ENCODE assay signal across 8 cellular contexts in the genomic region with DNA sequence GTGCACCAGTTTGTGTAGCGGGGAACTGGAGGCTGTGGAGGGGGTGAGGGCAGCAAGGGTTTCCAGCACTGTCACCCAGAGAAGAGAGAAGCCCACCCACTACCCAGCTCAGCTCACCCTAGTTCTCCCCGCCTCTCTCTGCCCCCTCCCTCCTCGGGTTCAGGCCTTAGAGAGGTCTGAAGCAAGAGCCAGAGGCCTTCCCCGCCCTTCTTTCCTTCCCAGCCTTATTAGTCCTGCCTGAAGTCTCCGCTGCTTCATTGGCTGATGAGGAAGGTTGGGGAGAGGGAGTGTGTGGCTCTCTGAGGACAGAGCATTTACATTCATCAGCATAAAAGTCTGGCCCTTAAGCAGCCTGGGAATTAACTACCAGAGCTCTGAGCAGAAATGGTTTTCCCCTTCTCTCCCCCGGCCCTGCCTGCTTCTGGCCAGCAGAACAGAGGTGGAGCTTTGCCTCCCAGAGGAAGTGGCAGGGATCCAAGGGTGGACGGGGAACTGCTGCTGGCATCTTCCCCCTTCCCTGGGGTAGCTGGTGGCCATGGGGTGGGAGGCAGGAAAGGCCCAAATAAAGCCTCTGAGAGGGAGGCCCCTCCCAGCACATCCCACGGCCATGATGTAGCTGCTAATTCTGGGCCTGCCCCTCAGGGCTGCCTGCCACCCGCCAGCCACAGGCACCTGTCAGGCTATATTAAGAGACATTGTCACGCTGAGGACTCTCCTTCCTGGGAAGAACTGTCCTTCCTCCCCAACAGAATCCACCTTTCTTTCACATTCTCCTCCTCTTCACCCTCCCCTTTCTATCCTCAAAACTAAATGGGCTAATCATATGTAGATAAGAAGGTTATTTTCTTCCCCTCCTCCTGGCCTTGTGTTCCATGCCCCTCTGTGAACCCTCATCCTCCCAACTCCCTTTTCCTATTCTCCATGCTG. TPM values are rescaled to one million over a fixed set of nuclear protein-coding genes. Genes with fewer than 3 reads are reported as not detected.
DNase-seq lines count a peak whose midpoint lies in the region; ATAC-seq and TF ChIP-seq lines count a peak whose summit lies in the region.

No MANE protein-coding gene starts in this region.

- peak in 1 of 2 donors; percentile 42 for TF ChIP-seq EP300 in tibial nerve (IDR thresholded peaks at IDR 0.05)

- peaks cover 12% of the 10 kb centered on the region for H3K4me1 Mint-ChIP-seq in CD4-positive, alpha-beta T cell (ENCODE audit: low read depth)

- no peak for TF ChIP-seq POLR2A in lower leg skin (IDR thresholded peaks at IDR 0.05)
- TF ChIP-seq POLR2A in tibial nerve (IDR thresholded peaks at IDR 0.05), result peak in 1 of 2 donors; percentile 20

- DNase-seq in AG08395 (ENCODE audit: low spot score), result peak; percentile 15
- DNase-seq in cerebellar nuclear complex (lab: John Stamatoyannopoulos, UW), result peak; percentile 35 to 47
- peak; percentile 43 to 91 for DNase-seq in lower leg skin (ENCODE audit: low spot score in 2 of 2)
- DNase-seq in tibial nerve (ENCODE audit: low spot score in 2 of 2), result peak; percentile 35 to 47
- DNase-seq in CD4-positive, alpha-beta T cell, result no peak
- DNase-seq in 8988T, result no peak
- no peak for DNase-seq in HEK293T (ENCODE audit: extremely low spot score)

- no peak for ATAC-seq in CD4-positive, alpha-beta T cell (ENCODE audit: poor library complexity)

- H3K4me3 Mint-ChIP-seq in CD4-positive, alpha-beta T cell, result no peak overlapping the region

- H3K36me3 Mint-ChIP-seq in CD4-positive, alpha-beta T cell (ENCODE audit: low read depth), result no peaks in the 10 kb centered on the region

- H3K9me3 ChIP-seq in HUES48 (ENCODE audit: control insufficient read depth, insufficient read depth, low read length) (no peaks in the 10 kb centered on the region), tibial nerve (no peaks in the 10 kb centered on the region)
- H3K9me3 ChIP-seq in CD4-positive, alpha-beta T cell (ENCODE audit: control insufficient read depth, low read length), result no peaks in the 10 kb centered on the region

- H3K36me3 ChIP-seq in HUES48 (ENCODE audit: control insufficient read depth, insufficient read depth, low read length), result peaks cover 48% of the 10 kb centered on the region
- peaks cover 0 to 30% (median 0%) of the 10 kb centered on the region in 3 donors for H3K36me3 ChIP-seq in tibial nerve

- TF ChIP-seq CTCF in lower leg skin (IDR thresholded peaks at IDR 0.05) (no peak), tibial nerve (IDR thresholded peaks at IDR 0.05) (no peak)
- no peak for TF ChIP-seq CTCF in CD4-positive, alpha-beta T cell (IDR thresholded peaks at IDR 0.05)

- CTCF ChIA-PET in CD4-positive, alpha-beta T cell (lab: Charles Lee), result interaction anchor here (1.0 to 1.5 kb wide), 2 partner anchors 8 to 94 kb away, joined by 4 to 7 read pairs; no protein-coding TSS in a partner anchor
- CTCF ChIA-PET in HEK293T (lab: Yijun Ruan, JAX), result interaction anchor here (0.9 to 1.7 kb wide), 7 partner anchors 9 to 291 kb away, joined by 3 to 7 read pairs (median 3); no protein-coding TSS in a partner anchor

- no peak overlapping the region for H3K27ac Mint-ChIP-seq in CD4-positive, alpha-beta T cell

- H3K4me3 ChIP-seq in HUES48 (ENCODE audit: low read depth, low read length), result no peak overlapping the region
- no peak overlapping the region for H3K4me3 ChIP-seq in lower leg skin (ENCODE audit: low read depth, poor library complexity, severe bottlenecking)
- peak overlapping the region in 1 of 4 donors; percentile 7 for H3K4me3 ChIP-seq in tibial nerve

- H3K4me1 ChIP-seq in HUES48 (ENCODE audit: control insufficient read depth, insufficient read depth, low read length), result peaks cover 48% of the 10 kb centered on the region
- H3K4me1 ChIP-seq in tibial nerve, result peaks cover 0 to 59% (median 46%) of the 10 kb centered on the region in 4 donors

- H3K27me3 ChIP-seq in HUES48 (ENCODE audit: control insufficient read depth, insufficient read depth, low read length) (no peaks in the 10 kb centered on the region), tibial nerve (no peaks in the 10 kb centered on the region)
- H3K27me3 ChIP-seq in CD4-positive, alpha-beta T cell (ENCODE audit: control insufficient read depth, insufficient read depth, low read length), result no peaks in the 10 kb centered on the region

- H3K9ac ChIP-seq in HUES48 (ENCODE audit: low read depth, low read length), result peak overlapping the region; percentile 14; the same call in 1 of the 2 replicates

- POLR2A ChIA-PET in CD4-positive, alpha-beta T cell (lab: Charles Lee), result no interaction called here
- POLR2A ChIA-PET in HEK293T (lab: Yijun Ruan, JAX), result interaction anchor here (1.6 kb wide), 2 partner anchors 78 to 94 kb away, joined by 5 to 6 read pairs; partner anchors contain the start of gene VCP

- intact Hi-C loops in lower leg skin (cut with DNase I; ENCODE audit: low total_unique reads), result no loop called here
- intact Hi-C loops in CD4-positive, alpha-beta T cell (cut with DNase I, micrococcal nuclease), result loop anchor here in 1 of 2 experiments (5.0 kb wide), 2 partner anchors 536 to 819 kb away; partner anchors contain the start of genes DNAI1, FAM219A and SPAG8

- H3K27ac ChIP-seq in HUES48 (ENCODE audit: low read depth, low read length) (peak overlapping the region; percentile 98), tibial nerve (peak overlapping the region; percentile 60 to 98 (median 84))
- H3K27ac ChIP-seq in CD4-positive, alpha-beta T cell (ENCODE audit: low read depth, low read length), result no peak overlapping the region

- no peaks in the 10 kb centered on the region for H3K27me3 Mint-ChIP-seq in CD4-positive, alpha-beta T cell

- H3K9me3 Mint-ChIP-seq in CD4-positive, alpha-beta T cell, result no peaks in the 10 kb centered on the region

- 37 to 38% methylated on average over 10 of the region's 10 CpGs for WGBS in lower leg skin, 2 donors
- WGBS in tibial nerve, 2 donors, result 25 to 26% methylated on average over 8 to 10 of the region's 10 CpGs

TF ChIP-seq in HEK293T, 16 proteins besides CTCF, POLR2A, EP300 and RAD21:
- TF ChIP-seq FOXK2 (IDR thresholded peaks at IDR 0.05), result no peak
- TF ChIP-seq SUZ12 (IDR thresholded peaks at IDR 0.05), result no peak
- TF ChIP-seq LEF1 (IDR thresholded peaks at IDR 0.05; ENCODE audit: borderline replicate concordance), result no peak
- TF ChIP-seq HDGF (IDR thresholded peaks at IDR 0.05; ENCODE audit: borderline replicate concordance), result no peak
- no peak for TF ChIP-seq FOXA1 (IDR thresholded peaks at IDR 0.05)
- TF ChIP-seq NFRKB (IDR thresholded peaks at IDR 0.05), result no peak
- no peak for TF ChIP-seq L3MBTL2 (conservative IDR thresholded peaks at IDR 0.05)
- TF ChIP-seq ARNT (IDR thresholded peaks at IDR 0.05), result no peak
- no peak for TF ChIP-seq FOXM1 (IDR thresholded peaks at IDR 0.05; ENCODE audit: borderline replicate concordance)
- no peak for TF ChIP-seq SP1 (IDR thresholded peaks at IDR 0.05)
- no peak for TF ChIP-seq ELF4 (IDR thresholded peaks at IDR 0.05)
- TF ChIP-seq PKNOX1 (IDR thresholded peaks at IDR 0.05), result no peak
- no peak for TF ChIP-seq TARDBP (IDR thresholded peaks at IDR 0.05)
- TF ChIP-seq CTBP1 (IDR thresholded peaks at IDR 0.05; ENCODE audit: borderline replicate concordance), result no peak
- no peak for TF ChIP-seq ZNF384 (IDR thresholded peaks at IDR 0.05)
- TF ChIP-seq BHLHE40 (IDR thresholded peaks at IDR 0.05; ENCODE audit: borderline replicate concordance), result no peak

RNA-seq across cellular contexts. Expression of gene DNAJB5, which starts 4.2 kb away (rescaled TPM):
- total RNA-seq in lower leg skin (1 to 10 TPM; 1.1 to 3.7 (median 1.9) TPM), tibial nerve (10 to 100 TPM in 1 of 4 donors, 1 to 10 TPM in 3; 4.5 to 11.2 (median 9.0) TPM)
- 1 to 10 TPM; 2.7 to 2.8 TPM for total RNA-seq in CD4-positive, alpha-beta T cell

RNA-seq across cellular contexts. Expression of gene PHF24, which starts 35.7 kb away (rescaled TPM):
- total RNA-seq in lower leg skin (1 to 10 TPM in 2 of 4 donors, under 1 TPM in 2; 0.44 to 2.7 (median 1.5) TPM), tibial nerve (1 to 10 TPM in 1 of 4 donors, under 1 TPM in 3; 0.21 to 1.2 (median 0.63) TPM)
- total RNA-seq in CD4-positive, alpha-beta T cell, result not detected

Comparison
In these comparisons a context has a peak if more than half of its experiments do, and no peak if none do; other contexts are left out.
1. DNase-seq: peak in AG08395 (single experiment), cerebellar nuclear complex (2 of 2), lower leg skin (2 of 2) and tibial nerve (2 of 2); none in CD4-positive, alpha-beta T cell (0 of 10), 8988T (single experiment) and HEK293T (single experiment).